15 cellular contexts compared by ENCODE assay signal in the genomic region with DNA sequence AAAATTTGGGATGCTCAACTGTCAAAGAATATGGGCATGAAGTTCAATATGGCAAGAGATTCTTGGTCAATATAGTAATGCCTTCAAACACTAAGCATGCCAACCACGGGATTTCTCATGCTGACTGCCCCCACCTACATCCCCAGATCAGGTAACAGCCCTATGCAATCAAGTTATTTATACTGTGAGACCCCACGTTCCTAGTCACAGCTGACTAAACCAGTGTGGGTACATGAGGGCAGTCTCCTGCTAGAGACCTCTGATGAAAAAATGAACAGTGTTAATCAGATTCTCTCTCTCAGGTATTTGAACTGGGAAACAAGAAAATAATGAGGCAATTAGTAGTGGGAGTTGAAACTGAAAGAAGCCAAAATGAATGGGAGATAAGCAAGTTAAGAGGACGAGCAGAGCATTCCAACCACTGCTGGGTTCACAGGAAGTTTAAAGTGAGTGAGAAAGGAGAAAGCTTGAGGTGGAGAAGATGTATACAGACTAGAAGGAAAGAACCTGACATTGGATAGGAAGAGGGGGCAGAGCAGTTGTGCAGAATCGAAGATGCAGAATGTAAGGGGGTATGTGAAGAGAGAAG.
DNase-seq lines count a peak whose midpoint lies in the region; ATAC-seq and TF ChIP-seq lines count a peak whose summit lies in the region.
"Had no signal": no experiment of that assay in that cellular context is flagged by ENCODE, and none has a peak within 500 bp of the region (broad histone marks: within the 10 kb centered on the region; RNA-seq: fewer than 3 reads in every experiment).

No MANE protein-coding gene starts in this region.

- TF ChIP-seq CTCF in cardiac muscle cell (IDR thresholded peaks at IDR 0.05; ENCODE audit: low read depth, low read length), result no peak
- TF ChIP-seq CTCF in heart right ventricle (IDR thresholded peaks at IDR 0.05), result no peak
- no peak for TF ChIP-seq CTCF in WTC11 (IDR thresholded peaks at IDR 0.05)

- H3K27me3 ChIP-seq in cardiac muscle cell (no peaks in the 10 kb centered on the region), heart right ventricle (no peaks in the 10 kb centered on the region), mesendoderm (ENCODE audit: insufficient read depth, low read length, poor library complexity) (no peaks in the 10 kb centered on the region)
- H3K27me3 ChIP-seq: SJCRH30 had no signal

- H2BK5ac ChIP-seq in mesendoderm (ENCODE audit: low read length), result no peak overlapping the region

- no peak overlapping the region for H2BK120ac ChIP-seq in mesendoderm (ENCODE audit: low read depth, low read length)

- DNase-seq in cardiac muscle cell (ENCODE audit: low read depth in 1 of 2, low spot score in 1 of 2) (peak; percentile 2 to 14), heart right ventricle (no peak), WTC11 (ENCODE audit: low spot score) (no peak), mesendoderm (peak; percentile 68), SW480 (ENCODE audit: low spot score) (no peak), GF-D8 (lab: John Stamatoyannopoulos, UW) (no peak)
- DNase-seq: C1 segment of cervical spinal cord, NCI-H1436 treated with DMSO at 0.1 percent for 48 hours, NCI-H2081 treated with DMSO at 0.1 percent for 48 hours, NCI-H2227 treated with DMSO at 0.1 percent for 48 hours, OCI-M1, SJCRH30 had no signal

- no peak overlapping the region for H3K23ac ChIP-seq in mesendoderm (ENCODE audit: low read length)

- H3K4me2 ChIP-seq in mesendoderm (ENCODE audit: low read length), result no peak overlapping the region

- ATAC-seq in heart right ventricle (no peak), WTC11 (0 out of 2 replicates have a peak, but pooled peaks have one; percentile 6), GM21515 (IDR thresholded peaks at IDR 0.05; ENCODE audit: unreplicated experiment) (no peak), GM19023 (IDR thresholded peaks at IDR 0.05; ENCODE audit: unreplicated experiment) (no peak)

- H3K4me1 ChIP-seq in cardiac muscle cell (ENCODE audit: low read depth) (peaks cover 3% of the 10 kb centered on the region), heart right ventricle (peaks cover 0 to 16% (median 0%) of the 10 kb centered on the region in 9 donors), mesendoderm (ENCODE audit: control insufficient read depth, low read depth, low read length) (peaks cover 9% of the 10 kb centered on the region)
- H3K4me1 ChIP-seq: SJCRH30 had no signal

- POLR2A ChIA-PET in WTC11 (lab: Charles Lee), result no interaction called here

- no peak overlapping the region for H2AK5ac ChIP-seq in mesendoderm (ENCODE audit: low read length)

- no peak overlapping the region for H4K8ac ChIP-seq in mesendoderm (ENCODE audit: low read depth, low read length)

- H3K36me3 ChIP-seq in cardiac muscle cell (no peaks in the 10 kb centered on the region), heart right ventricle (peaks cover 0 to 59% (median 0%) of the 10 kb centered on the region in 9 donors), mesendoderm (ENCODE audit: control insufficient read depth, insufficient read depth, low read length) (no peaks in the 10 kb centered on the region)
- H3K36me3 ChIP-seq: SJCRH30 had no signal

- H4K5ac ChIP-seq in mesendoderm (ENCODE audit: low read length), result no peak overlapping the region

- peak overlapping the region; percentile 90 for H3K27ac Mint-ChIP-seq in WTC11

- H3K79me1 ChIP-seq in mesendoderm (ENCODE audit: low read length), result no peaks in the 10 kb centered on the region

- no peaks in the 10 kb centered on the region for H3K79me2 ChIP-seq in mesendoderm (ENCODE audit: control insufficient read depth, insufficient read depth, low read length)

- no peaks in the 10 kb centered on the region for H3K9me3 ChIP-seq in cardiac muscle cell (ENCODE audit: low read depth)
- H3K9me3 ChIP-seq in heart right ventricle, result no peaks in the 10 kb centered on the region
- H3K9me3 ChIP-seq: SJCRH30 had no signal

- WGBS in heart right ventricle, 2 donors, result 55 to 63% methylated on average over 4 of the region's 4 CpGs
- WGBS in mesendoderm (ENCODE audit: extremely low coverage, insufficient coverage, low lambda C conversion rate), result no CpG with 5 or more reads among the region's 4 CpGs

- H3K4ac ChIP-seq in mesendoderm (ENCODE audit: low read depth, low read length), result no peak overlapping the region

- H3K4me3 Mint-ChIP-seq in WTC11, result no peak overlapping the region

- no peak overlapping the region for H3K27ac ChIP-seq in cardiac muscle cell
- H3K27ac ChIP-seq in heart right ventricle, result no peak overlapping the region
- H3K27ac ChIP-seq in mesendoderm (ENCODE audit: low read depth, low read length), result no peak overlapping the region
- H3K27ac ChIP-seq: RWPE1, SJCRH30 had no signal

- H3K56ac ChIP-seq in mesendoderm (ENCODE audit: low read length), result no peak overlapping the region

- no peaks in the 10 kb centered on the region for H3K27me3 Mint-ChIP-seq in WTC11 (ENCODE audit: low read depth)

- no peak overlapping the region for H2BK15ac ChIP-seq in mesendoderm (replicated peaks; ENCODE audit: low read depth)

- no peak overlapping the region for H3K9ac ChIP-seq in mesendoderm (ENCODE audit: low read length)

- no peak overlapping the region for H3K4me3 ChIP-seq in cardiac muscle cell
- no peak overlapping the region for H3K4me3 ChIP-seq in heart right ventricle
- no peak overlapping the region for H3K4me3 ChIP-seq in mesendoderm (ENCODE audit: low read length)
- H3K4me3 ChIP-seq: SJCRH30 had no signal

- peaks cover 4% of the 10 kb centered on the region; the same call in 1 of the 2 replicates for H3K36me3 Mint-ChIP-seq in WTC11

- CTCF ChIA-PET in WTC11 (lab: Charles Lee), result interaction anchor here (1.6 kb wide), 1 partner anchor 58 kb away, joined by 4 read pairs; no protein-coding TSS in a partner anchor

- intact Hi-C loops in heart right ventricle (cut with DNase I), result no loop called here

- H3K9me3 Mint-ChIP-seq in WTC11, result no peaks in the 10 kb centered on the region

- H3K4me1 Mint-ChIP-seq in WTC11, result peaks cover 68% of the 10 kb centered on the region

- H3K18ac ChIP-seq in mesendoderm (ENCODE audit: low read length), result no peak overlapping the region

TF ChIP-seq in WTC11, 78 proteins besides CTCF, POLR2A, EP300 and RAD21:
- TF ChIP-seq CBFB (CRISPR knock-in tag; IDR thresholded peaks at IDR 0.05; ENCODE audit: low read depth) (no peak), ZNF138 (CRISPR knock-in tag; conservative IDR thresholded peaks at IDR 0.05) (no peak), NR2C2 (CRISPR knock-in tag; IDR thresholded peaks at IDR 0.05) (no peak), SMAD4 (CRISPR knock-in tag; IDR thresholded peaks at IDR 0.05) (no peak), ZBTB21 (CRISPR knock-in tag; IDR thresholded peaks at IDR 0.05; ENCODE audit: borderline replicate concordance) (no peak), ZNF396 (CRISPR knock-in tag; IDR thresholded peaks at IDR 0.05; ENCODE audit: borderline replicate concordance) (no peak), SP1 (CRISPR knock-in tag; conservative IDR thresholded peaks at IDR 0.05) (no peak), TEAD4 (CRISPR knock-in tag; IDR thresholded peaks at IDR 0.05) (no peak), FOXK1 (CRISPR knock-in tag; IDR thresholded peaks at IDR 0.05) (no peak), RELA (CRISPR knock-in tag; IDR thresholded peaks at IDR 0.05; ENCODE audit: borderline replicate concordance) (no peak), OVOL2 (CRISPR knock-in tag; IDR thresholded peaks at IDR 0.05; ENCODE audit: borderline replicate concordance) (no peak), NFYB (CRISPR knock-in tag; conservative IDR thresholded peaks at IDR 0.05; ENCODE audit: low read depth) (no peak), MXD4 (CRISPR knock-in tag; IDR thresholded peaks at IDR 0.05; ENCODE audit: borderline replicate concordance) (no peak), TP53 (CRISPR knock-in tag; IDR thresholded peaks at IDR 0.05) (no peak), ZBTB43 (CRISPR knock-in tag; IDR thresholded peaks at IDR 0.05) (no peak), GRHL2 (CRISPR knock-in tag; IDR thresholded peaks at IDR 0.05; ENCODE audit: insufficient replicate concordance, severe bottlenecking) (no peak)

Comparison
In these comparisons a context has a peak if more than half of its experiments do, and no peak if none do; other contexts are left out.
1. DNase-seq: peak in cardiac muscle cell (2 of 2) and mesendoderm (single experiment); none in heart right ventricle (0 of 2), WTC11 (single experiment), SW480 (single experiment) and GF-D8 (single experiment).